In genomic region chr6:163570579-163571231, GRCh38 we compare ENCODE assay signal across 22 cellular contexts.
DNase-seq lines count a peak whose midpoint lies in the region; ATAC-seq and TF ChIP-seq lines count a peak whose summit lies in the region.
"Had no signal": no experiment of that assay in that cellular context is flagged by ENCODE, and none has a peak within 500 bp of the region (broad histone marks: within the 10 kb centered on the region; RNA-seq: fewer than 3 reads in every experiment).

No MANE protein-coding gene starts in this region.

- no peak overlapping the region for H3K4me3 ChIP-seq in liver (ENCODE audit: low read depth in 1 of 3, low read length in 3 of 3)
- H3K4me3 ChIP-seq: thoracic aorta had no signal

- peaks cover 0 to 11% (median 3%) of the 10 kb centered on the region in 4 donors for H3K4me1 ChIP-seq in liver (ENCODE audit: control insufficient read depth in 4 of 4, insufficient read depth in 4 of 4, low read length in 3 of 4)

- peak overlapping the region; percentile 35 for H3K27ac Mint-ChIP-seq in central memory CD8-positive, alpha-beta T cell (ENCODE audit: low read depth)
- H3K27ac Mint-ChIP-seq: CD14-positive monocyte, mesothelial cell of epicardium had no signal

- no peak overlapping the region for H3K27ac ChIP-seq in liver (ENCODE audit: low read depth in 1 of 2, low read length in 2 of 2)
- H3K27ac ChIP-seq: thoracic aorta had no signal

- peaks cover 0 to 12% (median 6%) of the 10 kb centered on the region in 4 donors for H3K36me3 ChIP-seq in liver (ENCODE audit: control insufficient read depth in 4 of 4, insufficient read depth in 3 of 4, low read depth in 1 of 4, low read length in 3 of 4)

- 59% methylated on average over 12 of the region's 12 CpGs for WGBS in liver

- H3K9me3 ChIP-seq in liver (ENCODE audit: control insufficient read depth in 4 of 4, low read length in 3 of 4): no peaks in the 10 kb centered on the region
- H3K9me3 ChIP-seq: thoracic aorta had no signal

- POLR2A ChIA-PET in GM10248 (lab: Yijun Ruan, JAX): no interaction called here

- H3K27me3 ChIP-seq in liver (ENCODE audit: control insufficient read depth in 4 of 4, insufficient read depth in 4 of 4, low read length in 3 of 4): no peaks in the 10 kb centered on the region

- no peaks in the 10 kb centered on the region for H3K27me3 Mint-ChIP-seq in central memory CD8-positive, alpha-beta T cell

- no peaks in the 10 kb centered on the region for H3K4me1 Mint-ChIP-seq in central memory CD8-positive, alpha-beta T cell
- H3K4me1 Mint-ChIP-seq: CD14-positive monocyte had no signal

- no peak overlapping the region for H3K9ac ChIP-seq in liver (ENCODE audit: low read depth in 1 of 2, low read length in 2 of 2)

- no peaks in the 10 kb centered on the region for H3K9me3 Mint-ChIP-seq in central memory CD8-positive, alpha-beta T cell
- H3K9me3 Mint-ChIP-seq: CD14-positive monocyte, mesothelial cell of epicardium had no signal

- peak in 1 of 2 donors; percentile 46 for TF ChIP-seq RAD21 in liver (IDR thresholded peaks at IDR 0.05)

- DNase-seq in COLO829 (ENCODE audit: low spot score): peak; percentile 65
- DNase-seq in LHCN-M2 (ENCODE audit: low read depth): peak; percentile 66
- no peak for DNase-seq in central memory CD8-positive, alpha-beta T cell (ENCODE audit: low spot score in 2 of 2)
- no peak for DNase-seq in GM10248 (ENCODE audit: extremely low spot score)
- DNase-seq in glomerular visceral epithelial cell (ENCODE audit: extremely low spot score): no peak
- DNase-seq: activated CD4-positive, alpha-beta T cell treated with anti-CD3 and anti-CD28 coated beads, Interleukin-2, amount 50 U/mL, for 1 hour; activated gamma-delta T cell treated with Interleukin-2 at 50 U/mL for 16 hours; amniotic stem cell; Karpas-422; kidney; NCI-H1092 treated with DMSO at 0.1 percent for 48 hours; NCI-H2029 treated with DMSO at 0.1 percent for 48 hours; NCI-H510A treated with DMSO at 0.1 percent for 48 hours; stimulated activated CD4-positive, alpha-beta T cell treated with anti-CD3 and anti-CD28 coated beads, Interleukin-12 subunit alpha, Interleukin-12 subunit beta, amount 100 ng/mL, for 4 hours had no signal

- no peak overlapping the region for H3K4me3 Mint-ChIP-seq in central memory CD8-positive, alpha-beta T cell
- H3K4me3 Mint-ChIP-seq: CD14-positive monocyte, mesothelial cell of epicardium, nephron had no signal

- ATAC-seq in central memory CD8-positive, alpha-beta T cell (replicated peaks; ENCODE audit: extremely low read depth, poor library complexity, severe bottlenecking): no peak
- no peak for ATAC-seq in HG03280 (IDR thresholded peaks at IDR 0.05; ENCODE audit: unreplicated experiment)
- ATAC-seq in HG03135 (IDR thresholded peaks at IDR 0.05; ENCODE audit: unreplicated experiment): no peak
- ATAC-seq: HCT116 had no signal

- peaks cover 18% of the 10 kb centered on the region for H3K36me3 Mint-ChIP-seq in central memory CD8-positive, alpha-beta T cell (ENCODE audit: insufficient read depth)

- TF ChIP-seq CTCF in liver (IDR thresholded peaks at IDR 0.05; ENCODE audit: low read depth, low read length, missing input control): no peak
- no peak for TF ChIP-seq CTCF in GM10248 (IDR thresholded peaks at IDR 0.05; ENCODE audit: control extremely low read depth, extremely low read depth, low read depth, missing control alignments)

- CTCF ChIA-PET in GM10248 (lab: Yijun Ruan, JAX): no interaction called here

TF ChIP-seq in liver, 16 proteins besides CTCF, POLR2A, EP300 and RAD21:
- TF ChIP-seq REST (IDR thresholded peaks at IDR 0.05) (no peak), NR2F2 (IDR thresholded peaks at IDR 0.05) (peak; percentile 97), EGR1 (IDR thresholded peaks at IDR 0.05; ENCODE audit: low read depth in 2 of 2) (no peak), FOXA2 (IDR thresholded peaks at IDR 0.05) (no peak), HNF4A (conservative IDR thresholded peaks at IDR 0.05) (peak; percentile 43 to 47), YY1 (IDR thresholded peaks at IDR 0.05) (peak; percentile 16), GABPA (IDR thresholded peaks at IDR 0.05 in 1 of 2, conservative IDR thresholded peaks at IDR 0.05 in 1 of 2) (no peak), ZBTB33 (IDR thresholded peaks at IDR 0.05) (no peak), MAX (IDR thresholded peaks at IDR 0.05) (no peak), RXRA (IDR thresholded peaks at IDR 0.05) (peak; percentile 93 to 96), HNF4G (IDR thresholded peaks at IDR 0.05) (no peak), JUND (IDR thresholded peaks at IDR 0.05) (no peak), FOXA1 (IDR thresholded peaks at IDR 0.05) (no peak), TAF1 (conservative IDR thresholded peaks at IDR 0.05) (no peak), SP1 (IDR thresholded peaks at IDR 0.05) (no peak), ATF3 (IDR thresholded peaks at IDR 0.05) (no peak)
TF ChIP-seq in liver: peak in this region for 4.

Comparison
In these comparisons a context has a peak if more than half of its experiments do, and no peak if none do; other contexts are left out.
1. DNase-seq: peak in COLO829 (single experiment) and LHCN-M2 (single experiment); none in central memory CD8-positive, alpha-beta T cell (0 of 2), GM10248 (single experiment) and glomerular visceral epithelial cell (single experiment).